In the genomic region with DNA sequence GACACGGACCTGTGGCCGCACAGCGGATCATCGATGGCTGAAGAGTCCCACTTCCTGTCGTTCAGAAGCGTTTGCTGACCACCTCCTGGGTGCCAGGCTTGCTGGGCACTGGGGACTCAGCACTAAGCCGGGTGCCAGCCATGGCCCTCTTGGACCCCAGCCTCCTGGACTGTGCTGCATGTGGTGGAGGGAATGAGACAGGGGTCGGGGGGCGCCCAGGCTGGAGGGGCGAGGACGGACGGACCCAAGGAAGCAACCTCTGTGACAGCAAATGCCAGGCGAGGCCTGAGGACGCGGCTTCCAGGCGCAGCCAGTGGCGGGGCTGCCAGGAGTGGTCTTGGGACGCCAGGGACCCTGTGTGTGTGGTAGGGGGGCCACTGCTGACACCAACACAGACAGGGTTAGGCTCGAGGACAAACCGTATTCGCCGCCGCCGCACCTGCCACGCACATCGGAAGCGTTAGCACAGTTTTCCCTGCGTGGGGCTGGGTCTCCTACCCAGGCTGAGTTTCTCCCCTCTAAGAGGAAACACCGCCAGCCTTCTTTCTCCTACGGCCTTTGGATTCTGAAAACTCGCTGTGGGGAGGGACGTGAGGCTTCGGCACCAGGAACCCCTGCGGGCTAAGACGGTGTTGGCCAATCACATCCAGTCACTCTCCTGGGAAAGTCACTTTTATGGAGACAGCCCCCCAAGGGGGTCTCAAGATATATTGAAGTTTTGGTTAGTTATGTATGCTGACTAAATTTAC, we compare ENCODE assay signal across 14 cellular contexts. TPM values are rescaled to one million over a fixed set of nuclear protein-coding genes. Genes with fewer than 3 reads are reported as not detected.
DNase-seq lines count a peak whose midpoint lies in the region; ATAC-seq, FAIRE-seq and TF ChIP-seq lines count a peak whose summit lies in the region.
"Had no signal": no experiment of that assay in that cellular context is flagged by ENCODE, and none has a peak within 500 bp of the region (broad histone marks: within the 10 kb centered on the region; RNA-seq: fewer than 3 reads in every experiment).

No MANE protein-coding gene starts in this region.

- H3K9me3 ChIP-seq in IMR-90 (ENCODE audit: control insufficient read depth, insufficient read depth, low read length) (no peaks in the 10 kb centered on the region), H1 (ENCODE audit: insufficient read depth in 2 of 2, low read depth in 1 of 2, low read length in 1 of 2) (peaks cover under 1 to 7% of the 10 kb centered on the region in 2 experiments; a peak in 3 of 4 replicates), mucosa of descending colon (no peaks in the 10 kb centered on the region), subcutaneous abdominal adipose tissue (ENCODE audit: control insufficient read depth in 5 of 5, low read length in 5 of 5) (no peaks in the 10 kb centered on the region)

- H3K14ac ChIP-seq in IMR-90 (replicated peaks; ENCODE audit: low read depth, low read length) = peak overlapping the region; percentile 98
- no peak overlapping the region for H3K14ac ChIP-seq in H1 (ENCODE audit: insufficient read length)

- TF ChIP-seq EP300 in H1 (IDR thresholded peaks at IDR 0.05; ENCODE audit: borderline replicate concordance in 1 of 2, low read depth in 2 of 2, low read length in 2 of 2) = no peak

- H3K18ac ChIP-seq in IMR-90 (ENCODE audit: low read depth, low read length) (peak overlapping the region; percentile 92), H1 (ENCODE audit: extremely low read depth, low read length) (no peak overlapping the region)

- H4K20me1 ChIP-seq in IMR-90 (ENCODE audit: insufficient read depth, low read length) = peaks cover 6% of the 10 kb centered on the region
- H4K20me1 ChIP-seq in H1 (replicated peaks in 1 of 2; ENCODE audit: control insufficient read depth in 1 of 2, insufficient read depth in 2 of 2, low read length in 2 of 2) = peaks cover 0 to 3% of the 10 kb centered on the region in 2 experiments

- H3K56ac ChIP-seq in IMR-90 (ENCODE audit: extremely low read depth, insufficient read depth, low read length) (peak overlapping the region; percentile 85), H1 (replicated peaks; ENCODE audit: insufficient read length, low read depth, low read length) (no peak overlapping the region)

- intact Hi-C loops in IMR-90 (cut with micrococcal nuclease) = no loop called here
- intact Hi-C loops in mucosa of descending colon (cut with DNase I, micrococcal nuclease) = no loop called here

- H3K23ac ChIP-seq in IMR-90 (ENCODE audit: low read depth, low read length) = peak overlapping the region; percentile 98
- H3K23ac ChIP-seq in H1 (ENCODE audit: insufficient read length) = no peak overlapping the region

- H3K4me3 ChIP-seq in IMR-90 (ENCODE audit: insufficient read depth, low read depth, low read length) (no peak overlapping the region), H1 (ENCODE audit: extremely low read depth in 1 of 4, insufficient read depth in 2 of 4, low read depth in 3 of 4, low read length in 4 of 4) (no peak overlapping the region), mucosa of descending colon (no peak overlapping the region), subcutaneous abdominal adipose tissue (ENCODE audit: low read depth in 1 of 5, low read length in 5 of 5) (peak overlapping the region; percentile 5 to 42 (median 30))

- H3K4me2 ChIP-seq in IMR-90 (ENCODE audit: low read depth, low read length) = peak overlapping the region; percentile 71
- H3K4me2 ChIP-seq in H1 (ENCODE audit: insufficient read depth in 1 of 2, low read depth in 2 of 2, low read length in 2 of 2) = 0 out of 4 replicates have a peak overlapping the region, but pooled peaks of 1 of the 2 experiments have one; percentile 6

- CTCF ChIA-PET in IMR-90 (lab: Yijun Ruan, JAX) = no interaction called here
- CTCF ChIA-PET in H1 (lab: Charles Lee; ENCODE audit: partially characterized antibody) = interaction anchor here (0.6 to 2.3 kb wide), 3 partner anchors 10 to 77 kb away, joined by 3 to 17 read pairs (median 5); partner anchors contain the start of gene AURKAIP1

- POLR2A ChIA-PET in IMR-90 (lab: Charles Lee; ENCODE audit: unreplicated experiment) = no interaction called here
- POLR2A ChIA-PET in H1 (lab: Charles Lee; ENCODE audit: partially characterized antibody) = interaction anchor here (0.8 to 1.8 kb wide), 4 partner anchors 10 to 37 kb away, joined by 3 to 7 read pairs (median 4); partner anchors contain the start of gene CCNL2

- H3K36me3 ChIP-seq in IMR-90 (ENCODE audit: control insufficient read depth, insufficient read depth, low read length) = peaks cover 4% of the 10 kb centered on the region; the same call in 1 of the 2 replicates
- H3K36me3 ChIP-seq in H1 (ENCODE audit: control insufficient read depth in 2 of 4, insufficient read depth in 4 of 4, low read length in 3 of 4) = no peaks in the 10 kb centered on the region; a peak in 1 of 8 replicates
- no peaks in the 10 kb centered on the region for H3K36me3 ChIP-seq in mucosa of descending colon (ENCODE audit: low read depth)
- no peaks in the 10 kb centered on the region for H3K36me3 ChIP-seq in subcutaneous abdominal adipose tissue (ENCODE audit: control insufficient read depth in 5 of 5, insufficient read depth in 5 of 5, low read length in 5 of 5)

- TF ChIP-seq CTCF in IMR-90 (conservative IDR thresholded peaks at IDR 0.05; ENCODE audit: low read depth, low read length) (no peak), H1 (IDR thresholded peaks at IDR 0.05; ENCODE audit: control extremely low read depth in 1 of 3, insufficient read depth in 1 of 3, low read depth in 1 of 3, low read length in 3 of 3) (no peak), mucosa of descending colon (IDR thresholded peaks at IDR 0.05) (no peak)

- peak overlapping the region; percentile 95 for H2BK12ac ChIP-seq in H1 (ENCODE audit: low read depth, low read length)

- peak overlapping the region; percentile 99 for H2BK15ac ChIP-seq in IMR-90 (ENCODE audit: low read depth, low read length)
- H2BK15ac ChIP-seq in H1 (ENCODE audit: low read length) = peak overlapping the region; percentile 97; the same call in 1 of the 2 replicates

- in situ Hi-C loops in IMR-90 (cut with MboI; ENCODE audit: low sequenced_read_pairs) = no loop called here

- FAIRE-seq in H1 (lab: Jason Lieb, UNC) = no peak

- peak overlapping the region; percentile 99 for H2BK120ac ChIP-seq in IMR-90 (ENCODE audit: low read depth, low read length)
- no peak overlapping the region for H2BK120ac ChIP-seq in H1 (replicated peaks; ENCODE audit: low read depth, low read length)

- peak overlapping the region; percentile 94 for H2AK9ac ChIP-seq in IMR-90 (replicated peaks; ENCODE audit: low read depth, low read length, poor library complexity)

- H4K91ac ChIP-seq in IMR-90 (ENCODE audit: insufficient read depth, low read depth, low read length) (peak overlapping the region; percentile 99), H1 (replicated peaks; ENCODE audit: insufficient read length, low read length) (peak overlapping the region; percentile 94)

- no peaks in the 10 kb centered on the region for H3K27me3 ChIP-seq in IMR-90 (ENCODE audit: control insufficient read depth, insufficient read depth, low read length)
- no peaks in the 10 kb centered on the region; a peak in 4 of 7 replicates for H3K27me3 ChIP-seq in H1 (replicated peaks in 1 of 4; ENCODE audit: control insufficient read depth in 3 of 4, extremely low read depth in 1 of 4, insufficient read depth in 3 of 4, low read length in 3 of 4)
- H3K27me3 ChIP-seq in subcutaneous abdominal adipose tissue (ENCODE audit: control insufficient read depth in 5 of 5, insufficient read depth in 4 of 5, low read length in 5 of 5) = peaks cover 0 to 5% (median 0%) of the 10 kb centered on the region in 5 donors

- H2BK5ac ChIP-seq in IMR-90 (ENCODE audit: low read depth, low read length, poor library complexity, severe bottlenecking) (peak overlapping the region; percentile 98), H1 (ENCODE audit: low read depth, low read length) (peak overlapping the region; percentile 66; the same call in 1 of the 2 replicates)

- H2AK5ac ChIP-seq in IMR-90 (ENCODE audit: low read depth, low read length) = peak overlapping the region; percentile 100
- H2AK5ac ChIP-seq in H1 (ENCODE audit: low read depth, low read length) = peak overlapping the region; percentile 96; the same call in 1 of the 2 replicates

- peak overlapping the region; percentile 88 for H4K5ac ChIP-seq in IMR-90 (ENCODE audit: low read depth, low read length)
- no peak overlapping the region for H4K5ac ChIP-seq in H1 (ENCODE audit: insufficient read length, low read depth, low read length)

- H3K79me1 ChIP-seq in IMR-90 (ENCODE audit: low read depth in 1 of 2, low read length in 2 of 2) (peaks cover 4 to 22% of the 10 kb centered on the region in 2 experiments; a peak in 3 of 4 replicates), H1 (ENCODE audit: low read depth, low read length) (no peaks in the 10 kb centered on the region)

- TF ChIP-seq POLR2A in IMR-90 (IDR thresholded peaks at IDR 0.05; ENCODE audit: low read depth, low read length) (no peak), H1 (IDR thresholded peaks at IDR 0.05; ENCODE audit: control extremely low read depth in 1 of 2, low read depth in 2 of 2, low read length in 2 of 2) (no peak)

- TF ChIP-seq RAD21 in IMR-90 (IDR thresholded peaks at IDR 0.05; ENCODE audit: low read length) (no peak), H1 (IDR thresholded peaks at IDR 0.05 in 1 of 2, conservative IDR thresholded peaks at IDR 0.05 in 1 of 2; ENCODE audit: low read depth in 2 of 2, low read length in 2 of 2) (no peak)

- H3K9ac ChIP-seq in IMR-90 (ENCODE audit: low read depth, low read length) = peak overlapping the region; percentile 41
- H3K9ac ChIP-seq in H1 (replicated peaks in 1 of 4; ENCODE audit: extremely low read depth in 1 of 4, low read depth in 3 of 4, low read length in 3 of 4) = no peak overlapping the region; a peak in 1 of 7 replicates
- H3K9ac ChIP-seq in subcutaneous abdominal adipose tissue (ENCODE audit: low read length in 5 of 5) = peak overlapping the region in 3 of 5 donors; percentile 4 to 56 (median 48)

- peak overlapping the region; percentile 100 for H3K4ac ChIP-seq in IMR-90 (ENCODE audit: low read depth, low read length)
- H3K4ac ChIP-seq in H1 (replicated peaks; ENCODE audit: insufficient read length, low read depth, low read length) = no peak overlapping the region

- DNase-seq in IMR-90 (no peak), H1 (ENCODE audit: low read depth in 1 of 2, low spot score in 2 of 2) (no peak), mucosa of descending colon (peak in 2 of 3 donors; percentile 24 to 47), NCI-H2196 (lab: John Stamatoyannopoulos, UW; ENCODE audit: unreplicated experiment) (no peak)
- DNase-seq: activated naive CD4-positive, alpha-beta T cell treated with anti-CD3 and anti-CD28 coated beads, Interleukin-2, amount 50 U/mL, for 16 hours; CD8-positive, alpha-beta T cell; NCI-H1436 treated with DMSO at 0.1 percent for 48 hours; stimulated activated CD4-positive, alpha-beta T cell treated with anti-CD3 and anti-CD28 coated beads, Interleukin-12 subunit alpha, Interleukin-12 subunit beta, amount 100 ng/mL, for 4 hours; stimulated activated CD8-positive, alpha-beta memory T cell treated with anti-CD3 and anti-CD28 coated beads, Interleukin-4, amount 100 ng/mL, for 48 hours had no signal

- no peak for ATAC-seq in IMR-90 (ENCODE audit: low read depth)
- no peak for ATAC-seq in mucosa of descending colon
- no peak for ATAC-seq in GM19452 (IDR thresholded peaks at IDR 0.05; ENCODE audit: unreplicated experiment)
- ATAC-seq in GM18511 (IDR thresholded peaks at IDR 0.05; ENCODE audit: unreplicated experiment) = no peak
- ATAC-seq in GM18502 (IDR thresholded peaks at IDR 0.05; ENCODE audit: poor library complexity, unreplicated experiment) = no peak
- ATAC-seq: CD8-positive, alpha-beta T cell had no signal

- H2BK20ac ChIP-seq in IMR-90 (ENCODE audit: low read depth, low read length) (peak overlapping the region; percentile 99), H1 (ENCODE audit: low read length) (0 out of 2 replicates have a peak overlapping the region, but pooled peaks have one; percentile 87)

- no peaks in the 10 kb centered on the region for H3K79me2 ChIP-seq in H1 (ENCODE audit: control insufficient read depth in 1 of 2, insufficient read depth in 2 of 2, low read length in 2 of 2)

- WGBS in IMR-90 (ENCODE audit: extremely low coverage in 2 of 2, insufficient read length in 1 of 2), 2 experiments = 80% methylated on average over 11 of the region's 35 CpGs; no CpG with 5 or more reads in 1 of the 2 experiments
- 85% methylated on average over 30 of the region's 35 CpGs; no CpG with 5 or more reads in 1 of the 2 experiments for WGBS in H1 (ENCODE audit: extremely low coverage in 1 of 2, insufficient coverage in 1 of 2, insufficient read length in 1 of 2, insufficient replicate concordance in 2 of 2, low coverage in 1 of 2, low lambda C conversion rate in 2 of 2, missing lambda C conversion rate in 1 of 2), 2 experiments

- H3K4me1 ChIP-seq in IMR-90 (ENCODE audit: control insufficient read depth, insufficient read depth, low read length) = peaks cover 31% of the 10 kb centered on the region
- H3K4me1 ChIP-seq in H1 (replicated peaks in 1 of 4; ENCODE audit: control insufficient read depth in 3 of 4, insufficient read depth in 4 of 4, low read length in 3 of 4) = peaks cover 2 to 23% (median 17%) of the 10 kb centered on the region in 4 experiments
- peaks cover 3% of the 10 kb centered on the region for H3K4me1 ChIP-seq in mucosa of descending colon (ENCODE audit: low read depth)
- peaks cover 3 to 57% (median 53%) of the 10 kb centered on the region in 5 donors for H3K4me1 ChIP-seq in subcutaneous abdominal adipose tissue (ENCODE audit: control insufficient read depth in 5 of 5, insufficient read depth in 5 of 5, low read length in 5 of 5)

- dilution Hi-C loops in IMR-90 (cut with HindIII; ENCODE audit: low sequenced_read_pairs, unreplicated experiment) = no loop called here

- peaks cover 6% of the 10 kb centered on the region for H3K23me2 ChIP-seq in H1 (ENCODE audit: low read depth, low read length)

- BruUV-seq in IMR-90 (replicated peaks; lab: Mats Ljungman, UMichigan) = no TSS peak

- H4K8ac ChIP-seq in IMR-90 (ENCODE audit: low read depth in 2 of 2, low read length in 2 of 2) = peak overlapping the region; percentile 84 to 99
- H4K8ac ChIP-seq in H1 (ENCODE audit: extremely low read depth, insufficient read depth, low read length) = no peak overlapping the region

- H3K27ac ChIP-seq in IMR-90 (ENCODE audit: insufficient read depth, low read length) = peak overlapping the region; percentile 88
- no peak overlapping the region for H3K27ac ChIP-seq in H1 (ENCODE audit: low read depth, low read length)
- peak overlapping the region; percentile 64 for H3K27ac ChIP-seq in subcutaneous abdominal adipose tissue (ENCODE audit: low read depth, low read length)

- H2AFZ ChIP-seq in IMR-90 (replicated peaks; ENCODE audit: low read length, poor library complexity) (peak overlapping the region; percentile 93), H1 (ENCODE audit: low read length) (no peak overlapping the region)

- H3K9me1 ChIP-seq in IMR-90 (ENCODE audit: insufficient read depth, low read length) = peaks cover 15% of the 10 kb centered on the region

RNA-seq across cellular contexts. Expression of gene MXRA8, which starts 3.1 kb away (rescaled TPM):
- 92.5 and 97.8 TPM in 2 replicates for total RNA-seq in IMR-90 (2012; rRNA removed)
- polyA plus RNA-seq in IMR-90 (2012; rRNA removed) = 469 and 502 TPM in 2 replicates
- polyA plus RNA-seq in IMR-90 (2012; cell fraction: cytosol; rRNA removed) = 392 and 634 TPM in 2 replicates
- polyA plus RNA-seq in IMR-90 (2012; cell fraction: nucleus; rRNA removed; ENCODE audit: low replicate concordance) = 1,013 and 2,455 TPM in 2 replicates
- total RNA-seq in H1 (2021; fragmentation: NEBNext Ultra II Directional; extraction: Animal tissue kit (Norgen Biotek cat#: 25700)) = 10.0 and 10.5 TPM in 2 replicates
- 17.2 and 35.4 TPM in 2 replicates for polyA plus RNA-seq in H1 (2011; rRNA removed)
- 21.3 TPM for polyA plus RNA-seq in H1 (2011; cell fraction: cytosol; rRNA removed)
- polyA plus RNA-seq in H1 (2011; cell fraction: nucleus; rRNA removed) = 57.8 TPM
- 6.4 to 14.9 TPM (median 13.3 TPM) in 4 replicates for polyA plus RNA-seq in H1 (2012, experiment 1 of 2)
- polyA plus RNA-seq in H1 (2012, experiment 2 of 2) = 7.6 TPM
- polyA plus RNA-seq in H1 (2013, experiment 1 of 2) = 12.0 TPM
- polyA plus RNA-seq in H1 (2013, experiment 2 of 2) = 10.6 TPM
- 3.0 and 3.5 TPM in 2 replicates for polyA minus RNA-seq in H1 (2011; rRNA and poly(A)+ RNA removed)
- polyA minus RNA-seq in H1 (2011; cell fraction: cytosol; rRNA and poly(A)+ RNA removed) = 9.2 TPM
- 7.8 TPM for polyA minus RNA-seq in H1 (2011; cell fraction: nucleus; rRNA and poly(A)+ RNA removed)
- 10 to 100 TPM in 2 of 3 donors, 1 to 10 TPM in 1; 6.8 to 62.1 (median 20.8) TPM for total RNA-seq in mucosa of descending colon
- total RNA-seq: dermis microvascular lymphatic vessel endothelial cell had no signal

RNA-seq across cellular contexts. Expression of gene DVL1, which starts 12.2 kb away (rescaled TPM):
- 27.2 and 27.5 TPM in 2 replicates for total RNA-seq in IMR-90 (2012; rRNA removed)
- 35.9 and 47.6 TPM in 2 replicates for polyA plus RNA-seq in IMR-90 (2012; rRNA removed)
- 17.5 and 35.8 TPM in 2 replicates for polyA plus RNA-seq in IMR-90 (2012; cell fraction: cytosol; rRNA removed)
- 176 and 462 TPM in 2 replicates for polyA plus RNA-seq in IMR-90 (2012; cell fraction: nucleus; rRNA removed; ENCODE audit: low replicate concordance)
- 56.0 and 58.9 TPM in 2 replicates for total RNA-seq in H1 (2021; fragmentation: NEBNext Ultra II Directional; extraction: Animal tissue kit (Norgen Biotek cat#: 25700))
- 39.4 and 59.8 TPM in 2 replicates for polyA plus RNA-seq in H1 (2011; rRNA removed)
- polyA plus RNA-seq in H1 (2011; cell fraction: cytosol; rRNA removed) = 45.1 TPM
- 354 TPM for polyA plus RNA-seq in H1 (2011; cell fraction: nucleus; rRNA removed)
- 29.6 to 56.3 TPM (median 52.4 TPM) in 4 replicates for polyA plus RNA-seq in H1 (2012, experiment 1 of 2)
- polyA plus RNA-seq in H1 (2012, experiment 2 of 2) = 32.5 TPM
- polyA plus RNA-seq in H1 (2013, experiment 1 of 2) = 41.1 TPM
- 37.2 TPM for polyA plus RNA-seq in H1 (2013, experiment 2 of 2)
- 16.1 and 16.9 TPM in 2 replicates for polyA minus RNA-seq in H1 (2011; rRNA and poly(A)+ RNA removed)
- 33.2 TPM for polyA minus RNA-seq in H1 (2011; cell fraction: cytosol; rRNA and poly(A)+ RNA removed)
- polyA minus RNA-seq in H1 (2011; cell fraction: nucleus; rRNA and poly(A)+ RNA removed) = 81.8 TPM
- 10 to 100 TPM; 51.7 to 95.3 (median 73.1) TPM for total RNA-seq in mucosa of descending colon

RNA-seq across cellular contexts. Expression of gene AURKAIP1, which starts 13.6 kb away (rescaled TPM):
- total RNA-seq in IMR-90 (2012; rRNA removed) (45.7 and 63.0 TPM in 2 replicates), mucosa of descending colon (100 to 1,000 TPM; 150 to 180 (median 177) TPM)
- polyA plus RNA-seq in IMR-90 (2012; rRNA removed) (107 and 129 TPM in 2 replicates), H1 (2011; rRNA removed) (87.8 and 138 TPM in 2 replicates)
- polyA plus RNA-seq in IMR-90 (2012; cell fraction: cytosol; rRNA removed) = 140 and 151 TPM in 2 replicates
- 73.9 and 142 TPM in 2 replicates for polyA plus RNA-seq in IMR-90 (2012; cell fraction: nucleus; rRNA removed; ENCODE audit: low replicate concordance)
- total RNA-seq in H1 (2021; fragmentation: NEBNext Ultra II Directional; extraction: Animal tissue kit (Norgen Biotek cat#: 25700)) = 194 TPM in 2 replicates
- 133 TPM for polyA plus RNA-seq in H1 (2011; cell fraction: cytosol; rRNA removed)
- 105 TPM for polyA plus RNA-seq in H1 (2011; cell fraction: nucleus; rRNA removed)
- polyA plus RNA-seq in H1 (2012, experiment 1 of 2) = 115 to 177 TPM (median 165 TPM) in 4 replicates
- polyA plus RNA-seq in H1 (2012, experiment 2 of 2) = 126 TPM
- 120 TPM for polyA plus RNA-seq in H1 (2013, experiment 1 of 2)
- polyA plus RNA-seq in H1 (2013, experiment 2 of 2) = 113 TPM
- 12.5 and 13.3 TPM in 2 replicates for polyA minus RNA-seq in H1 (2011; rRNA and poly(A)+ RNA removed)
- polyA minus RNA-seq in H1 (2011; cell fraction: cytosol; rRNA and poly(A)+ RNA removed) = 44.8 TPM
- polyA minus RNA-seq in H1 (2011; cell fraction: nucleus; rRNA and poly(A)+ RNA removed) = 30.7 TPM

RNA-seq across cellular contexts. Expression of gene TAS1R3, which starts 30.3 kb away (rescaled TPM):
- total RNA-seq in IMR-90 (2012; rRNA removed) (under 0.01 TPM in 1 of 2 replicates, not detected in the other), mucosa of descending colon (1 to 10 TPM in 1 of 3 donors, under 1 TPM in 2; 0.57 to 1.1 (median 0.96) TPM)
- polyA plus RNA-seq in IMR-90 (2012; rRNA removed) (0.05 and 0.06 TPM in 2 replicates), H1 (2011; rRNA removed) (0.03 and 0.16 TPM in 2 replicates)
- polyA plus RNA-seq in IMR-90 (2012; cell fraction: cytosol; rRNA removed) = 0.04 TPM in 1 of 2 replicates, not detected in the other
- polyA plus RNA-seq in IMR-90 (2012; cell fraction: nucleus; rRNA removed; ENCODE audit: low replicate concordance) = 0.56 and 1.9 TPM in 2 replicates
- total RNA-seq in H1 (2021; fragmentation: NEBNext Ultra II Directional; extraction: Animal tissue kit (Norgen Biotek cat#: 25700)) = 0.11 and 0.19 TPM in 2 replicates
- 0.06 TPM for polyA plus RNA-seq in H1 (2011; cell fraction: cytosol; rRNA removed)
- 0.64 TPM for polyA plus RNA-seq in H1 (2011; cell fraction: nucleus; rRNA removed)
- 0.12 to 0.22 TPM (median 0.17 TPM) in 4 replicates for polyA plus RNA-seq in H1 (2012, experiment 1 of 2)
- 0.14 TPM for polyA plus RNA-seq in H1 (2012, experiment 2 of 2)
- polyA plus RNA-seq in H1 (2013, experiment 1 of 2) = 0.04 TPM
- 0.02 TPM for polyA plus RNA-seq in H1 (2013, experiment 2 of 2)
- polyA minus RNA-seq in H1 (2011; rRNA and poly(A)+ RNA removed) = 0.05 TPM in 1 of 2 replicates, not detected in the other
- polyA minus RNA-seq in H1 (2011; cell fraction: cytosol; rRNA and poly(A)+ RNA removed) = not detected
- 0.40 TPM for polyA minus RNA-seq in H1 (2011; cell fraction: nucleus; rRNA and poly(A)+ RNA removed)

RNA-seq across cellular contexts. Expression of gene CPTP, which starts 36.8 kb away (rescaled TPM):
- total RNA-seq in IMR-90 (2012; rRNA removed) = 2.7 and 3.1 TPM in 2 replicates
- 12.1 and 15.4 TPM in 2 replicates for polyA plus RNA-seq in IMR-90 (2012; rRNA removed)
- 7.4 and 21.9 TPM in 2 replicates for polyA plus RNA-seq in IMR-90 (2012; cell fraction: cytosol; rRNA removed)
- polyA plus RNA-seq in IMR-90 (2012; cell fraction: nucleus; rRNA removed; ENCODE audit: low replicate concordance) = 5.6 and 16.7 TPM in 2 replicates
- 10.6 and 13.3 TPM in 2 replicates for total RNA-seq in H1 (2021; fragmentation: NEBNext Ultra II Directional; extraction: Animal tissue kit (Norgen Biotek cat#: 25700))
- 8.1 and 13.4 TPM in 2 replicates for polyA plus RNA-seq in H1 (2011; rRNA removed)
- polyA plus RNA-seq in H1 (2011; cell fraction: cytosol; rRNA removed) = 7.0 TPM
- polyA plus RNA-seq in H1 (2011; cell fraction: nucleus; rRNA removed) = 8.0 TPM
- polyA plus RNA-seq in H1 (2012, experiment 1 of 2) = 5.8 to 8.6 TPM (median 8.1 TPM) in 4 replicates
- polyA plus RNA-seq in H1 (2012, experiment 2 of 2) = 9.5 TPM
- 10.1 TPM for polyA plus RNA-seq in H1 (2013, experiment 1 of 2)
- 9.7 TPM for polyA plus RNA-seq in H1 (2013, experiment 2 of 2)
- 2.2 and 3.2 TPM in 2 replicates for polyA minus RNA-seq in H1 (2011; rRNA and poly(A)+ RNA removed)
- 6.8 TPM for polyA minus RNA-seq in H1 (2011; cell fraction: cytosol; rRNA and poly(A)+ RNA removed)
- 11.6 TPM for polyA minus RNA-seq in H1 (2011; cell fraction: nucleus; rRNA and poly(A)+ RNA removed)
- total RNA-seq in mucosa of descending colon = 10 to 100 TPM; 41.2 to 77.9 (median 55.5) TPM

Comparison
In these comparisons a context has a peak if more than half of its experiments do, and no peak if none do; other contexts are left out.
1. DNase-seq: peak in mucosa of descending colon (2 of 3); none in IMR-90 (single experiment), H1 (0 of 2) and NCI-H2196 (single experiment).
2. H3K4me3 ChIP-seq: peak in subcutaneous abdominal adipose tissue (5 of 5); none in IMR-90 (single experiment), H1 (0 of 4) and mucosa of descending colon (single experiment).
3. H3K9ac ChIP-seq: peak in IMR-90 (single experiment) and subcutaneous abdominal adipose tissue (3 of 5); none in H1 (0 of 4).